Comparison of ENCODE assay signal across 14 cellular contexts in the genomic region with DNA sequence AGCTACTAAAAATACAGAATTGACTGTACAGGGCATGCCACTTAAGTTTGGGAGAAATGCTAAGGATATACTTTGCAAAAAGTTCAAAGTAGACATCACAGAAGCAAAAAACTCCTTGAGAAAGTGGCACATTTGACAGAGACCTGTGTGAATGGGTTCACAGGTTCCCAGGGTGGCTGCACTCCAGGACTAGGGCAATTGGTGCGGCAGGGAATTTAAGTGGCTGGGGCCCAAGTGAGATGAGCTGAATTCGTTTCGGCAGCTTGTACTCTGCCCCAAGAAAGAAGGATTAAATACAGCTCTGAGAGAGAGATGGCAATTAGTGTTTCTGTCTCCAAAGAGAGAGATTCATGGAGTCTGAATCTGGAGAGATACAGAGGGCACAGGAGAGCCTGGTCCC.
"Had no signal": no experiment of that assay in that cellular context is flagged by ENCODE, and none has a peak within 500 bp of the region (broad histone marks: within the 10 kb centered on the region; RNA-seq: fewer than 3 reads in every experiment).

No MANE protein-coding gene starts in this region.

- ATAC-seq: activated T-cell treated with anti-CD3 and anti-CD28 coated beads, Interleukin-2, amount 50 U/mL, for 72 hours; gastroesophageal sphincter had no signal

- DNase-seq: activated CD4-positive, alpha-beta memory T cell treated with anti-CD3 and anti-CD28 coated beads, Interleukin-2, amount 10 ng/mL, durations not matched to agents 7 days and 5 days; activated CD4-positive, CD25-positive, alpha-beta regulatory T cell treated with anti-CD3 and anti-CD28 coated beads, Interleukin-2, amount 50 U/mL, for 72 hours; activated gamma-delta T cell treated with Interleukin-2 at 50 U/mL for 16 hours; activated naive CD8-positive, alpha-beta T cell treated with anti-CD3 and anti-CD28 coated beads for 36 hours; activated T-cell treated with anti-CD3 and anti-CD28 coated beads, Interleukin-2, amount 50 U/mL, for 72 hours; cortex of kidney; effector CD8-positive, alpha-beta T cell; ovary; retina had no signal

- H3K9me3 ChIP-seq: ascending aorta, gastroesophageal sphincter, ovary had no signal

- H3K27me3 ChIP-seq: ascending aorta, cardiac muscle cell, gastroesophageal sphincter had no signal

- H3K27ac ChIP-seq: ascending aorta, cardiac muscle cell, epithelial cell of prostate, gastroesophageal sphincter, ovary, skin epidermis had no signal

- H3K4me3 ChIP-seq: ascending aorta, cardiac muscle cell, gastroesophageal sphincter, ovary, skin epidermis had no signal

- H3K36me3 ChIP-seq: ascending aorta, cardiac muscle cell, gastroesophageal sphincter, ovary had no signal
